In the genomic region with DNA sequence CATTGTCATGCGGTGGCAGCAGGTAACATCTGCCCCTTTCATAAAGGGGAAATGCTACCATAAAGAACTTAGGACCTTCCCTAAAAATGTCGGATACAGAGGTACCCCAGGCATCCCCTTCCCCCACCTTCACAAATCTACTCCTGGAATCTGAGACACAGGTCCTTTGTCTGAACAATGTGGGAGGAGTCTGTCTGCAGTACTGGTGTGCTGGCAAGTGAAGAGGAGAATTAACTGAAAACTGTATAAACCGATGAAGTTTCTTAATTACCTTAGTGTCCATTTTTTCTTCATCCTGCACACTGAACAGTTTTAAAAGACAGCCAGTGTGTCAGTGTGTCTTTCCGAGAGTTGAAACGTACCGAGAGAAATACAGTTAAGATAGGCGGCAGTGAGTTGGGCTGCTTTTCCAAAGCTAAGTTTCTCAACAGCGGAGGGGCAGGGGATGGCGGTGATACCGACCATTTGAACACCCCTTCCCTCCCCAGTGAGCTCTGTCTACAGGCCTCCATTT, we compare ENCODE assay signal across 8 cellular contexts. TPM values are rescaled to one million over a fixed set of nuclear protein-coding genes. Genes with fewer than 3 reads are reported as not detected.
A peak's percentile ranks its signal among the peaks of the same experiment; 100 is the strongest.
DNase-seq lines count a peak whose midpoint lies in the region; ATAC-seq and TF ChIP-seq lines count a peak whose summit lies in the region.

No MANE protein-coding gene starts in this region.

- no peak for ATAC-seq in HG03280 (IDR thresholded peaks at IDR 0.05; ENCODE audit: unreplicated experiment)
- no peak for ATAC-seq in GM18861 (IDR thresholded peaks at IDR 0.05; ENCODE audit: unreplicated experiment)

- POLR2A ChIA-PET in Caco-2 (lab: Charles Lee) = no interaction called here

- H3K36me3 Mint-ChIP-seq in Caco-2 (ENCODE audit: insufficient read depth, unreplicated experiment) (peaks cover 9% of the 10 kb centered on the region), progenitor cell of endocrine pancreas (ENCODE audit: insufficient read depth) (peaks cover 3% of the 10 kb centered on the region)

- CTCF ChIA-PET in Caco-2 (lab: Charles Lee) = no interaction called here

- no peaks in the 10 kb centered on the region for H3K4me1 ChIP-seq in Caco-2

- H3K9me3 ChIP-seq in Caco-2 = no peaks in the 10 kb centered on the region

- no peaks in the 10 kb centered on the region for H3K36me3 ChIP-seq in Caco-2 (ENCODE audit: control insufficient read depth, insufficient read depth, low read length)

- peak in 1 of 2 experiments; percentile 27 for DNase-seq in Caco-2
- DNase-seq in HuH-7.5 (ENCODE audit: low spot score) = peak; percentile 40
- DNase-seq in NOMO-1 treated with dmso at 0.1 percent for 144 hours (lab: John Stamatoyannopoulos, UW; ENCODE audit: unreplicated experiment) = peak; percentile 16
- peak; percentile 30 for DNase-seq in activated naive CD4-positive, alpha-beta T cell treated with Interleukin-2 at 50 U/mL for 16 hours
- DNase-seq in glomerular visceral epithelial cell (ENCODE audit: extremely low spot score) = peak; percentile 64
- DNase-seq in progenitor cell of endocrine pancreas (ENCODE audit: low spot score, unreplicated experiment) = no peak

- H3K4me3 ChIP-seq in Caco-2 (ENCODE audit: low read depth, low read length) = peak overlapping the region; percentile 57

- no peaks in the 10 kb centered on the region for H3K9me3 Mint-ChIP-seq in Caco-2 (ENCODE audit: unreplicated experiment)
- H3K9me3 Mint-ChIP-seq in progenitor cell of endocrine pancreas (ENCODE audit: low read depth) = no peaks in the 10 kb centered on the region

- intact Hi-C loops in Caco-2 (cut with micrococcal nuclease; ENCODE audit: unreplicated experiment) = loop anchor here (5.0 kb wide), 1 partner anchor 127 kb away; no protein-coding TSS in a partner anchor

- H3K4me3 Mint-ChIP-seq in Caco-2 (ENCODE audit: unreplicated experiment) (peak overlapping the region; percentile 89), progenitor cell of endocrine pancreas (ENCODE audit: low read depth) (peak overlapping the region; percentile 99)

- H3K27me3 Mint-ChIP-seq in Caco-2 (ENCODE audit: insufficient read depth, unreplicated experiment) (no peaks in the 10 kb centered on the region), progenitor cell of endocrine pancreas (no peaks in the 10 kb centered on the region)

- TSS peak; percentile 59 for BruUV-seq in Caco-2 (replicated peaks; lab: Mats Ljungman, UMichigan)

- H3K27ac Mint-ChIP-seq in Caco-2 (ENCODE audit: unreplicated experiment) (peak overlapping the region; percentile 43), progenitor cell of endocrine pancreas (peak overlapping the region; percentile 99)

- H3K4me1 Mint-ChIP-seq in Caco-2 (ENCODE audit: low read depth, unreplicated experiment) = peaks cover 7% of the 10 kb centered on the region
- H3K4me1 Mint-ChIP-seq in progenitor cell of endocrine pancreas (ENCODE audit: low read depth) = peaks cover 33% of the 10 kb centered on the region

- TF ChIP-seq CTCF in Caco-2 (IDR thresholded peaks at IDR 0.05; ENCODE audit: insufficient read depth in 1 of 2, low read depth in 1 of 2, low read length in 1 of 2, severe bottlenecking in 1 of 2, unreplicated experiment in 1 of 2) = no peak
- TF ChIP-seq CTCF in progenitor cell of endocrine pancreas (IDR thresholded peaks at IDR 0.05; ENCODE audit: unreplicated experiment) = no peak

- no peaks in the 10 kb centered on the region for H3K27me3 ChIP-seq in Caco-2 (replicated peaks; ENCODE audit: control insufficient read depth, insufficient read depth, low read length)

RNA-seq across cellular contexts. Expression of gene MEX3C, which starts 1.8 kb away (rescaled TPM):
- total RNA-seq in Caco-2 (2022) (44.8 and 47.0 TPM in 2 replicates), progenitor cell of endocrine pancreas (86.2 and 91.1 TPM in 2 replicates)
